8 cellular contexts compared by ENCODE assay signal in genomic region chrX:57156397-57157049, GRCh38. TPM values are rescaled to one million over a fixed set of nuclear protein-coding genes. Genes with fewer than 3 reads are reported as not detected.
A peak's percentile ranks its signal among the peaks of the same experiment; 100 is the strongest.
DNase-seq lines count a peak whose midpoint lies in the region; ATAC-seq, FAIRE-seq and TF ChIP-seq lines count a peak whose summit lies in the region.

No MANE protein-coding gene starts in this region.

- ATAC-seq in left lung (peak; percentile 80), GM19328 (IDR thresholded peaks at IDR 0.05; ENCODE audit: unreplicated experiment) (no peak)

- no peaks in the 10 kb centered on the region for H3K27me3 ChIP-seq in KMS-11 (ENCODE audit: insufficient read depth, low read depth)
- H3K27me3 ChIP-seq in adipocyte (replicated peaks; ENCODE audit: control insufficient read depth, insufficient read depth, low read length), result no peaks in the 10 kb centered on the region
- H3K27me3 ChIP-seq in left lung, result no peaks in the 10 kb centered on the region

- no peak overlapping the region for H2AFZ ChIP-seq in KMS-11 (ENCODE audit: low read depth)

- DNase-seq in Caki2 (ENCODE audit: low read depth), result peak; percentile 4
- DNase-seq in adipocyte (ENCODE audit: low read depth), result peak; percentile 53
- DNase-seq in left lung, result no peak
- no peak for DNase-seq in GM12891 (ENCODE audit: insufficient read length, low spot score)
- DNase-seq in activated CD8-positive, alpha-beta memory T cell treated with anti-CD3 and anti-CD28 coated beads for 24 hours, result no peak
- no peak for DNase-seq in activated CD4-positive, alpha-beta T cell treated with anti-CD3 and anti-CD28 coated beads, Interleukin-2, amount 50 U/mL, for 1 hour

- TF ChIP-seq CTCF in KMS-11 (conservative IDR thresholded peaks at IDR 0.05; ENCODE audit: low read depth, low read length) (peak; percentile 38), left lung (IDR thresholded peaks at IDR 0.05) (peak in 1 of 2 donors; percentile 9)

- no peaks in the 10 kb centered on the region for H3K36me3 ChIP-seq in KMS-11 (ENCODE audit: insufficient read depth)
- H3K36me3 ChIP-seq in adipocyte (ENCODE audit: control insufficient read depth, insufficient read depth, low read length, severe bottlenecking), result no peaks in the 10 kb centered on the region
- H3K36me3 ChIP-seq in left lung, result no peaks in the 10 kb centered on the region

- H3K4me2 ChIP-seq in KMS-11, result no peak overlapping the region

- no peak for FAIRE-seq in GM12891 (lab: Jason Lieb, UNC)

- H4K20me1 ChIP-seq in KMS-11 (ENCODE audit: insufficient read depth), result no peaks in the 10 kb centered on the region

- H3K4me1 ChIP-seq in KMS-11 (ENCODE audit: low read depth, poor library complexity, severe bottlenecking) (no peaks in the 10 kb centered on the region), adipocyte (ENCODE audit: control insufficient read depth, insufficient read depth, low read length) (peaks cover 7% of the 10 kb centered on the region), left lung (no peaks in the 10 kb centered on the region)

- in situ Hi-C loops in Caki2 (cut with HindIII; ENCODE audit: low pct_unique_long_range_greater_than_20kb, low sequenced_read_pairs), result no loop called here

- H3K4me3 ChIP-seq in KMS-11 (IDR thresholded peaks at IDR 0.05; ENCODE audit: insufficient read depth, low read depth, low read length) (no peak overlapping the region), adipocyte (ENCODE audit: low read length) (no peak overlapping the region), left lung (no peak overlapping the region)

- H3K9ac ChIP-seq in KMS-11 (no peak overlapping the region), adipocyte (ENCODE audit: low read length) (no peak overlapping the region)

- intact Hi-C loops in left lung (cut with DNase I), result no loop called here

- H3K9me3 ChIP-seq in adipocyte (ENCODE audit: control insufficient read depth, low read length), result peaks cover 13% of the 10 kb centered on the region
- no peaks in the 10 kb centered on the region for H3K9me3 ChIP-seq in left lung

- TF ChIP-seq POLR2A in GM12891 (IDR thresholded peaks at IDR 0.05; ENCODE audit: low read depth, low read length), result no peak

- H3K27ac ChIP-seq in KMS-11, result no peak overlapping the region
- no peak overlapping the region for H3K27ac ChIP-seq in left lung

- no peaks in the 10 kb centered on the region for H3K79me2 ChIP-seq in KMS-11 (ENCODE audit: insufficient read depth, low read depth)

TF ChIP-seq in GM12891, 5 proteins besides CTCF, POLR2A, EP300 and RAD21:
- TF ChIP-seq SPI1 (IDR thresholded peaks at IDR 0.05; ENCODE audit: low read depth, low read length), result no peak
- TF ChIP-seq PAX5 (IDR thresholded peaks at IDR 0.05; ENCODE audit: insufficient read depth, low read length, severe bottlenecking), result no peak
- TF ChIP-seq POU2F2 (IDR thresholded peaks at IDR 0.05; ENCODE audit: low read depth, low read length), result no peak
- TF ChIP-seq TAF1 (IDR thresholded peaks at IDR 0.05; ENCODE audit: low read depth, low read length), result no peak
- no peak for TF ChIP-seq POLR2AphosphoS5 (IDR thresholded peaks at IDR 0.05; ENCODE audit: low read depth, low read length)

RNA-seq across cellular contexts. Expression of gene SPIN2A, which starts 19.3 kb away (rescaled TPM):
- 0.10 TPM in 1 of 2 replicates, not detected in the other for total RNA-seq in Caki2 (2014; rRNA removed; shearing (Covaris generic); ENCODE audit: low replicate concordance)
- total RNA-seq in left lung, result under 1 TPM; 0.60 to 0.64 TPM
- polyA plus RNA-seq in GM12891 (2012; ENCODE audit: low read depth, missing spikeins), result 0.24 TPM

RNA-seq across cellular contexts. Expression of gene SPIN2B, which starts 35.2 kb away (rescaled TPM):
- 5.4 and 23.0 TPM in 2 replicates for total RNA-seq in Caki2 (2014; rRNA removed; shearing (Covaris generic); ENCODE audit: low replicate concordance)
- total RNA-seq in left lung, result 1 to 10 TPM; 8.7 to 9.8 TPM
- polyA plus RNA-seq in GM12891 (2012; ENCODE audit: low read depth, missing spikeins), result 4.8 TPM

Comparison
In these comparisons a context has a peak if more than half of its experiments do, and no peak if none do; other contexts are left out.
1. DNase-seq: peak in Caki2 (single experiment) and adipocyte (single experiment); none in left lung (0 of 2), GM12891 (single experiment), activated CD8-positive, alpha-beta memory T cell treated with anti-CD3 and anti-CD28 coated beads for 24 hours (single experiment) and activated CD4-positive, alpha-beta T cell treated with anti-CD3 and anti-CD28 coated beads, Interleukin-2, amount 50 U/mL, for 1 hour (single experiment).